ENCODE assay signal across 9 cellular contexts in genomic region chr5:10635861-10636350, GRCh38.
DNase-seq lines count a peak whose midpoint lies in the region; ATAC-seq lines count a peak whose summit lies in the region.
"Had no signal": no experiment of that assay in that cellular context is flagged by ENCODE, and none has a peak within 500 bp of the region (broad histone marks: within the 10 kb centered on the region; RNA-seq: fewer than 3 reads in every experiment).

No MANE protein-coding gene starts in this region.

- peaks cover 11% of the 10 kb centered on the region for H3K9me3 Mint-ChIP-seq in activated naive CD4-positive, alpha-beta T cell treated with anti-CD3 and anti-CD28 coated beads for 36 hours
- H3K9me3 Mint-ChIP-seq in activated naive CD4-positive, alpha-beta T cell treated with anti-CD3 and anti-CD28 coated beads, Interleukin-2, amount 10 ng/mL, durations not matched to agents 7 days and 5 days = peaks cover 15% of the 10 kb centered on the region
- peaks cover 4 to 9% of the 10 kb centered on the region in 2 donors for H3K9me3 Mint-ChIP-seq in stimulated activated naive B cell treated with anti-CD40 and anti-IgM and Interleukin-4, amounts not matched to agents 10 μg/mL and 1 μg/mL and 100 μg/mL, for 72 hours

- H3K27me3 Mint-ChIP-seq in activated naive CD4-positive, alpha-beta T cell treated with anti-CD3 and anti-CD28 coated beads for 36 hours (ENCODE audit: low read depth) = no peaks in the 10 kb centered on the region
- no peaks in the 10 kb centered on the region for H3K27me3 Mint-ChIP-seq in activated naive CD4-positive, alpha-beta T cell treated with anti-CD3 and anti-CD28 coated beads, Interleukin-2, amount 10 ng/mL, durations not matched to agents 7 days and 5 days
- H3K27me3 Mint-ChIP-seq in stimulated activated naive B cell treated with anti-CD40 and anti-IgM and Interleukin-4, amounts not matched to agents 10 μg/mL and 1 μg/mL and 100 μg/mL, for 72 hours = no peaks in the 10 kb centered on the region

- DNase-seq in activated naive CD4-positive, alpha-beta T cell treated with anti-CD3 and anti-CD28 coated beads for 36 hours = peak; percentile 46
- no peak for DNase-seq in activated naive CD4-positive, alpha-beta T cell (lab: John Stamatoyannopoulos, UW)
- no peak for DNase-seq in activated naive CD4-positive, alpha-beta T cell treated with anti-CD3 and anti-CD28 coated beads, Interleukin-2, amount 10 ng/mL, durations not matched to agents 7 days and 5 days
- no peak for DNase-seq in stimulated activated naive B cell treated with anti-CD40 and anti-IgM and Interleukin-4, amounts not matched to agents 10 μg/mL and 1 μg/mL and 100 μg/mL, for 72 hours
- DNase-seq in NCI-H2081 treated with DMSO at 0.1 percent for 48 hours (lab: John Stamatoyannopoulos, UW) = no peak
- DNase-seq in SKM-1 treated with dmso at 0.1 percent for 144 hours (lab: John Stamatoyannopoulos, UW; ENCODE audit: unreplicated experiment) = no peak
- DNase-seq: amniotic stem cell had no signal

- H3K4me1 Mint-ChIP-seq in activated naive CD4-positive, alpha-beta T cell treated with anti-CD3 and anti-CD28 coated beads for 36 hours (ENCODE audit: low read depth) = peaks cover 54% of the 10 kb centered on the region
- H3K4me1 Mint-ChIP-seq in activated naive CD4-positive, alpha-beta T cell treated with anti-CD3 and anti-CD28 coated beads, Interleukin-2, amount 10 ng/mL, durations not matched to agents 7 days and 5 days = peaks cover 49% of the 10 kb centered on the region
- H3K4me1 Mint-ChIP-seq in stimulated activated naive B cell treated with anti-CD40 and anti-IgM and Interleukin-4, amounts not matched to agents 10 μg/mL and 1 μg/mL and 100 μg/mL, for 72 hours = peaks cover 62 to 86% of the 10 kb centered on the region in 2 donors

- H3K36me3 Mint-ChIP-seq in activated naive CD4-positive, alpha-beta T cell treated with anti-CD3 and anti-CD28 coated beads for 36 hours (ENCODE audit: low read depth) = peaks cover 9% of the 10 kb centered on the region
- peaks cover 12% of the 10 kb centered on the region for H3K36me3 Mint-ChIP-seq in activated naive CD4-positive, alpha-beta T cell treated with anti-CD3 and anti-CD28 coated beads, Interleukin-2, amount 10 ng/mL, durations not matched to agents 7 days and 5 days
- peaks cover 59 to 79% of the 10 kb centered on the region in 2 donors for H3K36me3 Mint-ChIP-seq in stimulated activated naive B cell treated with anti-CD40 and anti-IgM and Interleukin-4, amounts not matched to agents 10 μg/mL and 1 μg/mL and 100 μg/mL, for 72 hours

- ATAC-seq in HG02870 (IDR thresholded peaks at IDR 0.05; ENCODE audit: unreplicated experiment) = peak; percentile 10
- peak in 1 of 2 donors; percentile 31 for ATAC-seq in stimulated activated naive B cell treated with anti-CD40 and anti-IgM and Interleukin-4, amounts not matched to agents 10 μg/mL and 1 μg/mL and 100 μg/mL, for 72 hours (replicated peaks)
- no peak for ATAC-seq in GM19328 (IDR thresholded peaks at IDR 0.05; ENCODE audit: unreplicated experiment)

- CTCF ChIA-PET in activated naive CD4-positive, alpha-beta T cell treated with anti-CD3 and anti-CD28 coated beads for 36 hours (lab: Charles Lee) = interaction anchor here (2.7 kb wide), 1 partner anchor 8 kb away, joined by 8 read pairs; no protein-coding TSS in a partner anchor
- CTCF ChIA-PET in activated naive CD4-positive, alpha-beta T cell treated with anti-CD3 and anti-CD28 coated beads, Interleukin-2, amount 10 ng/mL, durations not matched to agents 7 days and 5 days (lab: Charles Lee) = interaction anchor here (1.0 to 1.5 kb wide), 2 partner anchors 43 to 54 kb away, joined by 3 read pairs; no protein-coding TSS in a partner anchor

- intact Hi-C loops in activated naive CD4-positive, alpha-beta T cell treated with anti-CD3 and anti-CD28 coated beads for 36 hours (cut with micrococcal nuclease) = loop anchor here (1.0 to 10.0 kb wide), 9 partner anchors 36 to 508 kb away; partner anchors contain the start of genes ANKRD33B, CCT5, DAP and MARCHF6

- no peak overlapping the region for H3K4me3 Mint-ChIP-seq in activated naive CD4-positive, alpha-beta T cell treated with anti-CD3 and anti-CD28 coated beads for 36 hours
- no peak overlapping the region for H3K4me3 Mint-ChIP-seq in activated naive CD4-positive, alpha-beta T cell treated with anti-CD3 and anti-CD28 coated beads, Interleukin-2, amount 10 ng/mL, durations not matched to agents 7 days and 5 days
- H3K4me3 Mint-ChIP-seq in stimulated activated naive B cell treated with anti-CD40 and anti-IgM and Interleukin-4, amounts not matched to agents 10 μg/mL and 1 μg/mL and 100 μg/mL, for 72 hours = peak overlapping the region; percentile 71 to 78

- peak overlapping the region; percentile 79 for H3K27ac Mint-ChIP-seq in activated naive CD4-positive, alpha-beta T cell treated with anti-CD3 and anti-CD28 coated beads for 36 hours
- H3K27ac Mint-ChIP-seq in activated naive CD4-positive, alpha-beta T cell treated with anti-CD3 and anti-CD28 coated beads, Interleukin-2, amount 10 ng/mL, durations not matched to agents 7 days and 5 days = peak overlapping the region; percentile 87
- H3K27ac Mint-ChIP-seq in stimulated activated naive B cell treated with anti-CD40 and anti-IgM and Interleukin-4, amounts not matched to agents 10 μg/mL and 1 μg/mL and 100 μg/mL, for 72 hours = peak overlapping the region; percentile 99

Comparison
In these comparisons a context has a peak if more than half of its experiments do, and no peak if none do; other contexts are left out.
1. H3K4me3 Mint-ChIP-seq: peak in stimulated activated naive B cell treated with anti-CD40 and anti-IgM and Interleukin-4, amounts not matched to agents 10 μg/mL and 1 μg/mL and 100 μg/mL, for 72 hours (2 of 2); none in activated naive CD4-positive, alpha-beta T cell treated with anti-CD3 and anti-CD28 coated beads for 36 hours (single experiment) and activated naive CD4-positive, alpha-beta T cell treated with anti-CD3 and anti-CD28 coated beads, Interleukin-2, amount 10 ng/mL, durations not matched to agents 7 days and 5 days (single experiment).
2. Peak in every context shown above with its lines, with median percentiles within 50 percentile points of each other: H3K27ac Mint-ChIP-seq.